1 cellular context compared by ENCODE assay signal in the genomic region with DNA sequence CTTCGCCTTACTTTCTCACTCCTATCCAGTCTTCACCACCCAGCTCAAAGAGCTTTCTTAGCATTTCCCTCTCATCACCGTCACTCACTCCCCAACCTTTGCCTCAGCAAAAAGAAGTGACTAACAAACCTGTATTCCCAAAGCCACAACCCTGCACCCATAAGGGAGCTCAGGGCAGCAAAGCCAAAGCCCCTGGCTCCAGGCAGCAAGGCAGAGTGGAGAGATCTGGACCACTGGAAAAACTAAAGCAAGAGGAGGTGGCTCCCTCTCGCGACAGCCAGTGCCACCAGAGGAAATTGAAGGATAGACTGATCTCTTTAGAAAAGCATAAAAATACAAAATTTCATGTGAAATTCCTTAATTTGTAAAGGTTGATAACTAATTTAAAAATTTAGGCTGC.
TF ChIP-seq lines count a peak whose summit lies in the region.

No MANE protein-coding gene starts in this region.

TF ChIP-seq in HepG2, 621 proteins besides CTCF, POLR2A, EP300 and RAD21:
- TF ChIP-seq, protein P1, sequence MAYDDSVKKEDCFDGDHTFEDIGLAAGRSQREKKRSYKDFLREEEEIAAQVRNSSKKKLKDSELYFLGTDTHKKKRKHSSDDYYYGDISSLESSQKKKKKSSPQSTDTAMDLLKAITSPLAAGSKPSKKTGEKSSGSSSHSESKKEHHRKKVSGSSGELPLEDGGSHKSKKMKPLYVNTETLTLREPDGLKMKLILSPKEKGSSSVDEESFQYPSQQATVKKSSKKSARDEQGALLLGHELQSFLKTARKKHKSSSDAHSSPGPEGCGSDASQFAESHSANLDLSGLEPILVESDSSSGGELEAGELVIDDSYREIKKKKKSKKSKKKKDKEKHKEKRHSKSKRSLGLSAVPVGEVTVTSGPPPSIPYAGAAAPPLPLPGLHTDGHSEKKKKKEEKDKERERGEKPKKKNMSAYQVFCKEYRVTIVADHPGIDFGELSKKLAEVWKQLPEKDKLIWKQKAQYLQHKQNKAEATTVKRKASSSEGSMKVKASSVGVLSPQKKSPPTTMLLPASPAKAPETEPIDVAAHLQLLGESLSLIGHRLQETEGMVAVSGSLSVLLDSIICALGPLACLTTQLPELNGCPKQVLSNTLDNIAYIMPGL (CRISPR knock-in tag; IDR thresholded peaks at IDR 0.05; ENCODE audit: borderline replicate concordance in 1 of 2, low read depth in 1 of 2), result no peak
- no peak for TF ChIP-seq ZNF784 (CRISPR knock-in tag; IDR thresholded peaks at IDR 0.05; ENCODE audit: borderline replicate concordance)
- peak; percentile 30; the same call in 1 of the 2 replicates for TF ChIP-seq SMC3 (IDR thresholded peaks at IDR 0.05; ENCODE audit: low read length)
- no peak for TF ChIP-seq HBP1 (CRISPR knock-in tag; IDR thresholded peaks at IDR 0.05; ENCODE audit: low read depth)
- peak; percentile 65 for TF ChIP-seq STAG1 (CRISPR knock-in tag; IDR thresholded peaks at IDR 0.05)
- TF ChIP-seq SMAD1 (CRISPR knock-in tag; IDR thresholded peaks at IDR 0.05; ENCODE audit: borderline replicate concordance, low read depth), result no peak
- TF ChIP-seq, protein P2, sequence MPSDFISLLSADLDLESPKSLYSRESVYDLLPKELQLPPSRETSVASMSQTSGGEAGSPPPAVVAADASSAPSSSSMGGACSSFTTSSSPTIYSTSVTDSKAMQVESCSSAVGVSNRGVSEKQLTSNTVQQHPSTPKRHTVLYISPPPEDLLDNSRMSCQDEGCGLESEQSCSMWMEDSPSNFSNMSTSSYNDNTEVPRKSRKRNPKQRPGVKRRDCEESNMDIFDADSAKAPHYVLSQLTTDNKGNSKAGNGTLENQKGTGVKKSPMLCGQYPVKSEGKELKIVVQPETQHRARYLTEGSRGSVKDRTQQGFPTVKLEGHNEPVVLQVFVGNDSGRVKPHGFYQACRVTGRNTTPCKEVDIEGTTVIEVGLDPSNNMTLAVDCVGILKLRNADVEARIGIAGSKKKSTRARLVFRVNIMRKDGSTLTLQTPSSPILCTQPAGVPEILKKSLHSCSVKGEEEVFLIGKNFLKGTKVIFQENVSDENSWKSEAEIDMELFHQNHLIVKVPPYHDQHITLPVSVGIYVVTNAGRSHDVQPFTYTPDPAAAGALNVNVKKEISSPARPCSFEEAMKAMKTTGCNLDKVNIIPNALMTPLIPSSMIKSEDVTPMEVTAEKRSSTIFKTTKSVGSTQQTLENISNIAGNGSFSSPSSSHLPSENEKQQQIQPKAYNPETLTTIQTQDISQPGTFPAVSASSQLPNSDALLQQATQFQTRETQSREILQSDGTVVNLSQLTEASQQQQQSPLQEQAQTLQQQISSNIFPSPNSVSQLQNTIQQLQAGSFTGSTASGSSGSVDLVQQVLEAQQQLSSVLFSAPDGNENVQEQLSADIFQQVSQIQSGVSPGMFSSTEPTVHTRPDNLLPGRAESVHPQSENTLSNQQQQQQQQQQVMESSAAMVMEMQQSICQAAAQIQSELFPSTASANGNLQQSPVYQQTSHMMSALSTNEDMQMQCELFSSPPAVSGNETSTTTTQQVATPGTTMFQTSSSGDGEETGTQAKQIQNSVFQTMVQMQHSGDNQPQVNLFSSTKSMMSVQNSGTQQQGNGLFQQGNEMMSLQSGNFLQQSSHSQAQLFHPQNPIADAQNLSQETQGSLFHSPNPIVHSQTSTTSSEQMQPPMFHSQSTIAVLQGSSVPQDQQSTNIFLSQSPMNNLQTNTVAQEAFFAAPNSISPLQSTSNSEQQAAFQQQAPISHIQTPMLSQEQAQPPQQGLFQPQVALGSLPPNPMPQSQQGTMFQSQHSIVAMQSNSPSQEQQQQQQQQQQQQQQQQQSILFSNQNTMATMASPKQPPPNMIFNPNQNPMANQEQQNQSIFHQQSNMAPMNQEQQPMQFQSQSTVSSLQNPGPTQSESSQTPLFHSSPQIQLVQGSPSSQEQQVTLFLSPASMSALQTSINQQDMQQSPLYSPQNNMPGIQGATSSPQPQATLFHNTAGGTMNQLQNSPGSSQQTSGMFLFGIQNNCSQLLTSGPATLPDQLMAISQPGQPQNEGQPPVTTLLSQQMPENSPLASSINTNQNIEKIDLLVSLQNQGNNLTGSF (CRISPR knock-in tag; IDR thresholded peaks at IDR 0.05), result no peak
TF ChIP-seq in HepG2: peak in this region for 2.
